In genomic region chr1:151613275-151613867, GRCh38 we compare ENCODE assay signal across 8 cellular contexts. TPM values are rescaled to one million over a fixed set of nuclear protein-coding genes. Genes with fewer than 3 reads are reported as not detected.
A peak's percentile ranks its signal among the peaks of the same experiment; 100 is the strongest.
DNase-seq lines count a peak whose midpoint lies in the region; ATAC-seq, FAIRE-seq and TF ChIP-seq lines count a peak whose summit lies in the region.

No MANE protein-coding gene starts in this region.

- POLR2A ChIA-PET in CD8-positive, alpha-beta T cell (lab: Charles Lee): no interaction called here

- H3F3A ChIP-seq in neural progenitor cell (ENCODE audit: low read depth): no peaks in the 10 kb centered on the region

- intact Hi-C loops in CD8-positive, alpha-beta T cell (cut with DNase I, micrococcal nuclease): loop anchor here (2.0 to 5.0 kb wide), 9 partner anchors 149 to 736 kb away; partner anchors contain the start of genes ARNT (in 1 of the 2), C2CD4D (in 1 of the 2), LYSMD1 (in 1 of the 2) and MRPL9 (in 1 of the 2)

- peak overlapping the region; percentile 56 to 79 for H3K9ac ChIP-seq in duodenal mucosa (ENCODE audit: low read depth in 1 of 2, low read length in 2 of 2)
- peak overlapping the region; percentile 62 for H3K9ac ChIP-seq in neural progenitor cell

- H3K4me3 ChIP-seq in CD8-positive, alpha-beta T cell (ENCODE audit: low read depth, low read length): peak overlapping the region; percentile 93
- H3K4me3 ChIP-seq in duodenal mucosa (ENCODE audit: low read depth in 1 of 2, low read length in 2 of 2) (peak overlapping the region; percentile 86 to 95), neural progenitor cell (peak overlapping the region; percentile 86)

- H4K20me1 ChIP-seq in neural progenitor cell (ENCODE audit: low read depth): peaks cover 46% of the 10 kb centered on the region

- peaks cover 16% of the 10 kb centered on the region for H3K4me1 ChIP-seq in CD8-positive, alpha-beta T cell (ENCODE audit: insufficient read depth, low read length)
- H3K4me1 ChIP-seq in duodenal mucosa (ENCODE audit: control insufficient read depth in 1 of 2, insufficient read depth in 2 of 2, low read length in 2 of 2): peaks cover 23 to 29% of the 10 kb centered on the region in 2 donors
- H3K4me1 ChIP-seq in neural progenitor cell: no peaks in the 10 kb centered on the region

- TF ChIP-seq POLR2A in GM12891 (IDR thresholded peaks at IDR 0.05; ENCODE audit: low read depth, low read length): no peak

- H3K9me3 ChIP-seq in CD8-positive, alpha-beta T cell (ENCODE audit: low read length): no peaks in the 10 kb centered on the region
- H3K9me3 ChIP-seq in duodenal mucosa (ENCODE audit: control insufficient read depth in 1 of 2, low read length in 2 of 2) (no peaks in the 10 kb centered on the region), neural progenitor cell (ENCODE audit: low read depth) (no peaks in the 10 kb centered on the region)

- peaks cover 42% of the 10 kb centered on the region for H3K4me1 Mint-ChIP-seq in CD8-positive, alpha-beta T cell (ENCODE audit: low read depth)
- H3K4me1 Mint-ChIP-seq in neural progenitor cell: peaks cover 18% of the 10 kb centered on the region

- no peak overlapping the region for H3K27ac ChIP-seq in CD8-positive, alpha-beta T cell (ENCODE audit: low read depth, low read length)
- no peak overlapping the region for H3K27ac ChIP-seq in duodenal mucosa (ENCODE audit: low read depth, low read length)
- no peak overlapping the region for H3K27ac ChIP-seq in neural progenitor cell

- H3K36me3 Mint-ChIP-seq in CD8-positive, alpha-beta T cell: peaks cover 22% of the 10 kb centered on the region
- H3K36me3 Mint-ChIP-seq in neural progenitor cell: peaks cover 3% of the 10 kb centered on the region

- H3K4me3 Mint-ChIP-seq in CD8-positive, alpha-beta T cell: peak overlapping the region; percentile 99
- peak overlapping the region; percentile 96 for H3K4me3 Mint-ChIP-seq in neural progenitor cell

- no peaks in the 10 kb centered on the region for H3K9me3 Mint-ChIP-seq in CD8-positive, alpha-beta T cell
- H3K9me3 Mint-ChIP-seq in neural progenitor cell: no peaks in the 10 kb centered on the region

- H3K79me2 ChIP-seq in neural progenitor cell (ENCODE audit: low read depth): peaks cover 62% of the 10 kb centered on the region

- FAIRE-seq in GM12891 (lab: Jason Lieb, UNC): no peak

- H3K27ac Mint-ChIP-seq in CD8-positive, alpha-beta T cell: peak overlapping the region; percentile 95
- H3K27ac Mint-ChIP-seq in neural progenitor cell: peak overlapping the region; percentile 59

- no peak for ATAC-seq in CD8-positive, alpha-beta T cell
- ATAC-seq in HG03457 (IDR thresholded peaks at IDR 0.05; ENCODE audit: unreplicated experiment): no peak

- no peaks in the 10 kb centered on the region for H3K27me3 ChIP-seq in CD8-positive, alpha-beta T cell (ENCODE audit: insufficient read depth, low read length)
- H3K27me3 ChIP-seq in duodenal mucosa (ENCODE audit: control insufficient read depth in 1 of 2, insufficient read depth in 2 of 2, low read length in 2 of 2) (no peaks in the 10 kb centered on the region), neural progenitor cell (no peaks in the 10 kb centered on the region)

- H3K4me2 ChIP-seq in neural progenitor cell: peak overlapping the region; percentile 86

- CTCF ChIA-PET in CD8-positive, alpha-beta T cell (lab: Charles Lee): no interaction called here

- TF ChIP-seq CTCF in CD8-positive, alpha-beta T cell (IDR thresholded peaks at IDR 0.05): no peak
- no peak for TF ChIP-seq CTCF in neural progenitor cell (IDR thresholded peaks at IDR 0.05)

- peaks cover under 1% of the 10 kb centered on the region for H3K27me3 Mint-ChIP-seq in CD8-positive, alpha-beta T cell (ENCODE audit: low read depth)
- no peaks in the 10 kb centered on the region for H3K27me3 Mint-ChIP-seq in neural progenitor cell (ENCODE audit: insufficient read depth, low read depth)

- no peak for DNase-seq in CD8-positive, alpha-beta T cell
- DNase-seq in NCI-H526 treated with DMSO at 0.1 percent for 48 hours (lab: John Stamatoyannopoulos, UW): peak; percentile 59
- DNase-seq in neural progenitor cell (ENCODE audit: low spot score): peak; percentile 42
- DNase-seq in GM12891 (ENCODE audit: insufficient read length, low spot score): no peak
- no peak for DNase-seq in COLO829 (ENCODE audit: low spot score)
- DNase-seq in activated CD4-positive, alpha-beta T cell treated with anti-CD3 and anti-CD28 coated beads, Interleukin-2, amount 50 U/mL, for 4 hours: no peak

- H2AFZ ChIP-seq in neural progenitor cell (replicated peaks): peak overlapping the region; percentile 64

- H3K36me3 ChIP-seq in CD8-positive, alpha-beta T cell (ENCODE audit: insufficient read depth, low read length): no peaks in the 10 kb centered on the region
- no peaks in the 10 kb centered on the region for H3K36me3 ChIP-seq in duodenal mucosa (ENCODE audit: control insufficient read depth in 1 of 2, insufficient read depth in 2 of 2, low read length in 2 of 2)
- H3K36me3 ChIP-seq in neural progenitor cell: no peaks in the 10 kb centered on the region

TF ChIP-seq in GM12891, 5 proteins besides CTCF, POLR2A, EP300 and RAD21:
- TF ChIP-seq TAF1 (IDR thresholded peaks at IDR 0.05; ENCODE audit: low read depth, low read length) (no peak), PAX5 (IDR thresholded peaks at IDR 0.05; ENCODE audit: insufficient read depth, low read length, severe bottlenecking) (no peak), SPI1 (IDR thresholded peaks at IDR 0.05; ENCODE audit: low read depth, low read length) (no peak), POLR2AphosphoS5 (IDR thresholded peaks at IDR 0.05; ENCODE audit: low read depth, low read length) (no peak), POU2F2 (IDR thresholded peaks at IDR 0.05; ENCODE audit: low read depth, low read length) (no peak)
TF ChIP-seq in GM12891: peak in this region for 0.

RNA-seq across cellular contexts. Expression of gene SNX27, which starts 1.5 kb away (rescaled TPM):
- total RNA-seq in CD8-positive, alpha-beta T cell: 10 to 100 TPM in 1 of 2 experiments, 1 to 10 TPM in 1; 9.8 to 12.2 TPM
- total RNA-seq in neural progenitor cell (ENCODE audit: low replicate concordance): 30.5 and 34.1 TPM in 2 replicates
- polyA plus RNA-seq in GM12891 (2012; ENCODE audit: low read depth, missing spikeins): 2.6 TPM

Comparison
In these comparisons a context has a peak if more than half of its experiments do, and no peak if none do; other contexts are left out.
1. DNase-seq: peak in NCI-H526 treated with DMSO at 0.1 percent for 48 hours (single experiment) and neural progenitor cell (single experiment); none in CD8-positive, alpha-beta T cell (0 of 7), GM12891 (single experiment), COLO829 (single experiment) and activated CD4-positive, alpha-beta T cell treated with anti-CD3 and anti-CD28 coated beads, Interleukin-2, amount 50 U/mL, for 4 hours (0 of 2).
2. Peak in every context shown above with its lines, with median percentiles within 50 percentile points of each other: H3K4me3 ChIP-seq.